Comparison of ENCODE assay signal across 8 cellular contexts in genomic region chr15:45162771-45163507, GRCh38. TPM values are rescaled to one million over a fixed set of nuclear protein-coding genes. Genes with fewer than 3 reads are reported as not detected.
DNase-seq lines count a peak whose midpoint lies in the region; ATAC-seq and TF ChIP-seq lines count a peak whose summit lies in the region.

No MANE protein-coding gene starts in this region.

- H3K79me2 ChIP-seq in DOHH2 (ENCODE audit: control insufficient read depth, low read length), result peaks cover 17% of the 10 kb centered on the region

- H3K9me3 ChIP-seq in DOHH2 (ENCODE audit: control insufficient read depth, insufficient read depth, low read length) (no peaks in the 10 kb centered on the region), liver (ENCODE audit: control insufficient read depth in 4 of 4, low read length in 3 of 4) (no peaks in the 10 kb centered on the region)

- H3F3A ChIP-seq in DOHH2 (ENCODE audit: control insufficient read depth, insufficient read depth), result no peaks in the 10 kb centered on the region

- H3K4me3 ChIP-seq in DOHH2 (ENCODE audit: low read length), result no peak overlapping the region
- H3K4me3 ChIP-seq in liver (ENCODE audit: low read depth in 1 of 3, low read length in 3 of 3), result no peak overlapping the region

- no peaks in the 10 kb centered on the region for H3K27me3 ChIP-seq in DOHH2 (ENCODE audit: control insufficient read depth, low read length)
- H3K27me3 ChIP-seq in liver (ENCODE audit: control insufficient read depth in 4 of 4, insufficient read depth in 4 of 4, low read length in 3 of 4), result no peaks in the 10 kb centered on the region

- DNase-seq in NCI-H526 (lab: John Stamatoyannopoulos, UW) (peak; percentile 53 to 85), dermis blood vessel endothelial cell (peak; percentile 91), NCI-H128 (lab: John Stamatoyannopoulos, UW; ENCODE audit: unreplicated experiment) (no peak)
- peak; percentile 58 for DNase-seq in activated CD4-positive, alpha-beta T cell treated with anti-CD3 and anti-CD28 coated beads, Interleukin-2, amount 50 U/mL, for 1 hour
- DNase-seq in stimulated activated CD4-positive, alpha-beta T cell treated with anti-CD3 and anti-CD28 coated beads, TNF-alpha, amount 100 ng/mL, for 24 hours (ENCODE audit: low read depth in 3 of 3), result peak; percentile 17 to 55 (median 36)

- H3K36me3 ChIP-seq in DOHH2 (ENCODE audit: control insufficient read depth, low read length) (no peaks in the 10 kb centered on the region), liver (ENCODE audit: control insufficient read depth in 4 of 4, insufficient read depth in 3 of 4, low read depth in 1 of 4, low read length in 3 of 4) (no peaks in the 10 kb centered on the region)

- peak; percentile 41 for ATAC-seq in HG02981 (IDR thresholded peaks at IDR 0.05; ENCODE audit: unreplicated experiment)

- no peaks in the 10 kb centered on the region for H4K20me1 ChIP-seq in DOHH2 (ENCODE audit: control insufficient read depth, insufficient read depth, low read depth, low read length)

- peak; percentile 88 for TF ChIP-seq CTCF in DOHH2 (IDR thresholded peaks at IDR 0.05; ENCODE audit: low read depth, low read length, poor library complexity, severe bottlenecking)
- peak; percentile 97 for TF ChIP-seq CTCF in liver (IDR thresholded peaks at IDR 0.05; ENCODE audit: low read depth, low read length, missing input control)

- WGBS in liver, result 8% methylated on average over 7 of the region's 7 CpGs

- H3K4me1 ChIP-seq in DOHH2 (ENCODE audit: control insufficient read depth, low read length) (peaks cover 20% of the 10 kb centered on the region), liver (ENCODE audit: control insufficient read depth in 4 of 4, insufficient read depth in 4 of 4, low read length in 3 of 4) (peaks cover 2 to 12% (median 3%) of the 10 kb centered on the region in 4 donors)

- no peak overlapping the region for H3K4me2 ChIP-seq in DOHH2 (ENCODE audit: low read length)

- no peak overlapping the region for H3K27ac ChIP-seq in DOHH2 (ENCODE audit: low read depth, low read length)
- H3K27ac ChIP-seq in liver (ENCODE audit: low read depth in 1 of 2, low read length in 2 of 2), result no peak overlapping the region

- H3K9ac ChIP-seq in liver (ENCODE audit: low read depth in 1 of 2, low read length in 2 of 2), result no peak overlapping the region

- peak; percentile 97 to 99 for TF ChIP-seq RAD21 in liver (IDR thresholded peaks at IDR 0.05)

- no peaks in the 10 kb centered on the region for H3K9me2 ChIP-seq in DOHH2 (replicated peaks; ENCODE audit: control insufficient read depth, low read length)

TF ChIP-seq in liver, 16 proteins besides CTCF, POLR2A, EP300 and RAD21:
- TF ChIP-seq YY1 (IDR thresholded peaks at IDR 0.05), result no peak
- TF ChIP-seq HNF4A (conservative IDR thresholded peaks at IDR 0.05), result no peak
- TF ChIP-seq EGR1 (IDR thresholded peaks at IDR 0.05; ENCODE audit: low read depth in 2 of 2), result no peak
- TF ChIP-seq SP1 (IDR thresholded peaks at IDR 0.05), result no peak
- no peak for TF ChIP-seq HNF4G (IDR thresholded peaks at IDR 0.05)
- TF ChIP-seq NR2F2 (IDR thresholded peaks at IDR 0.05), result no peak
- no peak for TF ChIP-seq ATF3 (IDR thresholded peaks at IDR 0.05)
- TF ChIP-seq TAF1 (conservative IDR thresholded peaks at IDR 0.05), result no peak
- no peak for TF ChIP-seq JUND (IDR thresholded peaks at IDR 0.05)
- no peak for TF ChIP-seq MAX (IDR thresholded peaks at IDR 0.05)
- TF ChIP-seq FOXA2 (IDR thresholded peaks at IDR 0.05), result no peak
- no peak for TF ChIP-seq REST (IDR thresholded peaks at IDR 0.05)
- no peak for TF ChIP-seq GABPA (IDR thresholded peaks at IDR 0.05 in 1 of 2, conservative IDR thresholded peaks at IDR 0.05 in 1 of 2)
- TF ChIP-seq ZBTB33 (IDR thresholded peaks at IDR 0.05), result no peak
- no peak for TF ChIP-seq RXRA (IDR thresholded peaks at IDR 0.05)
- TF ChIP-seq FOXA1 (IDR thresholded peaks at IDR 0.05), result no peak

RNA-seq across cellular contexts. Expression of gene SHF, which starts 24.8 kb away (rescaled TPM):
- total RNA-seq in dermis blood vessel endothelial cell, result 1.8 and 3.7 TPM in 2 replicates
- total RNA-seq in liver, result 10 to 100 TPM in 1 of 2 donors, 1 to 10 TPM in 1; 5.0 to 15.2 TPM
- 10 to 100 TPM in 1 of 2 donors, 1 to 10 TPM in 1; 4.7 to 15.7 TPM for polyA plus RNA-seq in liver

RNA-seq across cellular contexts. Expression of gene DUOX1, which starts 33.1 kb away (rescaled TPM):
- total RNA-seq in dermis blood vessel endothelial cell (not detected in 2 replicates), liver (under 1 TPM in 1 of 2 donors, not detected in 1; 0.08 TPM)
- polyA plus RNA-seq in liver, result under 1 TPM; 0.02 to 0.94 TPM

RNA-seq across cellular contexts. Expression of gene DUOXA1, which starts 33.3 kb away (rescaled TPM):
- total RNA-seq in dermis blood vessel endothelial cell (not detected in 2 replicates), liver (not detected)
- under 1 TPM in 1 of 2 donors, not detected in 1; 0.02 TPM for polyA plus RNA-seq in liver

RNA-seq across cellular contexts. Expression of gene DUOXA2, which starts 48.8 kb away (rescaled TPM):
- not detected in 2 replicates for total RNA-seq in dermis blood vessel endothelial cell
- not detected for total RNA-seq in liver
- polyA plus RNA-seq in liver, result under 1 TPM in 1 of 2 donors, not detected in 1; 0.07 TPM

RNA-seq across cellular contexts. Expression of gene DUOX2, which starts 49.0 kb away (rescaled TPM):
- total RNA-seq in dermis blood vessel endothelial cell, result not detected in 2 replicates
- total RNA-seq in liver, result under 1 TPM in 1 of 2 donors, not detected in 1; 0.08 TPM
- under 1 TPM in 1 of 2 donors, not detected in 1; 0.06 TPM for polyA plus RNA-seq in liver
